Comparison of ENCODE assay signal across 1 cellular context in the genomic region with DNA sequence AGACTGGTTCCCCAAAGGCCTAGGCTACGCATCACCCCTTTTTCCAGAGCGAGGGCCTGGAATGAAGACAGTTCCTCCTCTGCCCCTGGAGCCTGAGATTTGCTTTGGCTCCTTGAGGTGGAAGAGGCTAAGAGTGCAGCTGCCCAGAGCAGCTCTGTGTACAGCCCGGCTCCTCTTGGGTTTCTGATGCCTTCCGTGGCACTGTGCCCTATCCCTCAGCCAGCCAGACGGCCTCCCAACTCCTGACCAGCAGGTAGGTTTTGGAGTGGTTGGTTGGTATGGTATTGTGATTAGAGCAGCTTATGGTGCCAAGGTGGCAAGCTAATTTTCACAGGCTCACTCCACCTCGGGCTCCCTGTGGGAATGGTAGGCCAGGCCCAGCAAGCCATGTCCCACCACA.
TF ChIP-seq lines count a peak whose summit lies in the region.

No MANE protein-coding gene starts in this region.

TF ChIP-seq in K562, 482 proteins besides CTCF, POLR2A, EP300 and RAD21 (continued from another document):
- TF ChIP-seq U2AF2 (optimal IDR thresholded peaks at IDR 0.05; ENCODE audit: low read depth, low read length) (no peak), ESRRB (CRISPR knock-in tag; IDR thresholded peaks at IDR 0.05; ENCODE audit: borderline replicate concordance) (no peak), CBX1 (IDR thresholded peaks at IDR 0.05; ENCODE audit: low read depth) (no peak), MLX (CRISPR knock-in tag; conservative IDR thresholded peaks at IDR 0.05) (no peak), GTF2E2 (tag; IDR thresholded peaks at IDR 0.05) (no peak), GTF2B (IDR thresholded peaks at IDR 0.05; ENCODE audit: extremely low read depth, insufficient read length) (no peak), POLR2G (IDR thresholded peaks at IDR 0.05; ENCODE audit: low read depth, low read length) (no peak), NFRKB (IDR thresholded peaks at IDR 0.05; ENCODE audit: low read depth) (no peak), HDAC6 (IDR thresholded peaks at IDR 0.05; ENCODE audit: low read depth, low read length) (no peak), RBM14 (IDR thresholded peaks at IDR 0.05; ENCODE audit: borderline replicate concordance, insufficient read depth, low read depth, low read length) (no peak), SREBF2 (CRISPR knock-in tag; IDR thresholded peaks at IDR 0.05) (no peak), ZNF263 (CRISPR knock-in tag; IDR thresholded peaks at IDR 0.05; ENCODE audit: borderline replicate concordance) (no peak), ARID4B (CRISPR knock-in tag; IDR thresholded peaks at IDR 0.05) (no peak)
- TF ChIP-seq, protein P1, sequence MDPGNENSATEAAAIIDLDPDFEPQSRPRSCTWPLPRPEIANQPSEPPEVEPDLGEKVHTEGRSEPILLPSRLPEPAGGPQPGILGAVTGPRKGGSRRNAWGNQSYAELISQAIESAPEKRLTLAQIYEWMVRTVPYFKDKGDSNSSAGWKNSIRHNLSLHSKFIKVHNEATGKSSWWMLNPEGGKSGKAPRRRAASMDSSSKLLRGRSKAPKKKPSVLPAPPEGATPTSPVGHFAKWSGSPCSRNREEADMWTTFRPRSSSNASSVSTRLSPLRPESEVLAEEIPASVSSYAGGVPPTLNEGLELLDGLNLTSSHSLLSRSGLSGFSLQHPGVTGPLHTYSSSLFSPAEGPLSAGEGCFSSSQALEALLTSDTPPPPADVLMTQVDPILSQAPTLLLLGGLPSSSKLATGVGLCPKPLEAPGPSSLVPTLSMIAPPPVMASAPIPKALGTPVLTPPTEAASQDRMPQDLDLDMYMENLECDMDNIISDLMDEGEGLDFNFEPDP (CRISPR knock-in tag; IDR thresholded peaks at IDR 0.05), result no peak
